Comparison of ENCODE assay signal across 9 cellular contexts in the genomic region with DNA sequence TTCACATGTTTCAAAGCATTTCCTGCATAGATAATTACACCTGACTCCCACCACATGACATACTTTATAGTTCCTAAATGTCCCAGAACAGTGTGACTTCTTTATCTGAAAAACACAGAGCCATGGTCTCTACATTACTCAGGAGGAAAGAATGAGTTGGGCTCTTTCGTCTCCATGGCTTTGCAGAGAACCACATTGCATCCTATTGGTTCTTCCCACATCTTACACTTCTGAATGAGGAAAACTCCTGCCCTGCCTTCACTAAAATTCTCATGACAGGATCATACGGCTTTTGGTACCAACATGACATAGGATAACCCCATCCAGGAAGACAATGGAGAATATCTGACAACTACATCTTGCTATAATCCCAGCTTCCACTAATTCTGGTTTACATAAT.
DNase-seq lines count a peak whose midpoint lies in the region; ATAC-seq and TF ChIP-seq lines count a peak whose summit lies in the region.
"Had no signal": no experiment of that assay in that cellular context is flagged by ENCODE, and none has a peak within 500 bp of the region (broad histone marks: within the 10 kb centered on the region; RNA-seq: fewer than 3 reads in every experiment).

No MANE protein-coding gene starts in this region.

- H3K9me3 ChIP-seq in Peyer's patch: no peaks in the 10 kb centered on the region

- no peaks in the 10 kb centered on the region for H3K9me3 Mint-ChIP-seq in activated CD4-positive, alpha-beta T cell treated with anti-CD3 and anti-CD28 coated beads, Interleukin-2, amount 10 ng/mL, durations not matched to agents 7 days and 5 days
- no peaks in the 10 kb centered on the region for H3K9me3 Mint-ChIP-seq in effector memory CD8-positive, alpha-beta T cell
- H3K9me3 Mint-ChIP-seq in stimulated activated naive CD8-positive, alpha-beta T cell treated with anti-CD3 and anti-CD28 coated beads, Interleukin-15, Interleukin-2, amounts not matched to agents 100 ng/mL and 50 ng/mL, for 24 hours: no peaks in the 10 kb centered on the region

- ATAC-seq in effector memory CD8-positive, alpha-beta T cell (replicated peaks): peak; percentile 12
- ATAC-seq in HG03460 (IDR thresholded peaks at IDR 0.05; ENCODE audit: unreplicated experiment): no peak

- no peak for TF ChIP-seq CTCF in Peyer's patch (IDR thresholded peaks at IDR 0.05)

- peaks cover 88% of the 10 kb centered on the region for H3K36me3 Mint-ChIP-seq in activated CD4-positive, alpha-beta T cell treated with anti-CD3 and anti-CD28 coated beads, Interleukin-2, amount 10 ng/mL, durations not matched to agents 7 days and 5 days (ENCODE audit: low read depth)
- peaks cover 89% of the 10 kb centered on the region for H3K36me3 Mint-ChIP-seq in effector memory CD8-positive, alpha-beta T cell (ENCODE audit: insufficient read depth)
- peaks cover 63% of the 10 kb centered on the region for H3K36me3 Mint-ChIP-seq in stimulated activated naive CD8-positive, alpha-beta T cell treated with anti-CD3 and anti-CD28 coated beads, Interleukin-15, Interleukin-2, amounts not matched to agents 100 ng/mL and 50 ng/mL, for 24 hours (ENCODE audit: low read depth)

- peaks cover 0 to 44% (median 22%) of the 10 kb centered on the region in 4 donors for H3K4me1 ChIP-seq in Peyer's patch

- TF ChIP-seq POLR2A in Peyer's patch (IDR thresholded peaks at IDR 0.05): no peak

- peaks cover 95% of the 10 kb centered on the region for H3K4me1 Mint-ChIP-seq in activated CD4-positive, alpha-beta T cell treated with anti-CD3 and anti-CD28 coated beads, Interleukin-2, amount 10 ng/mL, durations not matched to agents 7 days and 5 days
- H3K4me1 Mint-ChIP-seq in effector memory CD8-positive, alpha-beta T cell (ENCODE audit: low read depth in 2 of 2): peaks cover 83 to 95% of the 10 kb centered on the region in 2 donors
- peaks cover 99% of the 10 kb centered on the region for H3K4me1 Mint-ChIP-seq in stimulated activated naive CD8-positive, alpha-beta T cell treated with anti-CD3 and anti-CD28 coated beads, Interleukin-15, Interleukin-2, amounts not matched to agents 100 ng/mL and 50 ng/mL, for 24 hours (ENCODE audit: low read depth)

- peak overlapping the region; percentile 88 for H3K27ac Mint-ChIP-seq in activated CD4-positive, alpha-beta T cell treated with anti-CD3 and anti-CD28 coated beads, Interleukin-2, amount 10 ng/mL, durations not matched to agents 7 days and 5 days
- peak overlapping the region; percentile 97 for H3K27ac Mint-ChIP-seq in effector memory CD8-positive, alpha-beta T cell
- peak overlapping the region; percentile 99 for H3K27ac Mint-ChIP-seq in stimulated activated naive CD8-positive, alpha-beta T cell treated with anti-CD3 and anti-CD28 coated beads, Interleukin-15, Interleukin-2, amounts not matched to agents 100 ng/mL and 50 ng/mL, for 24 hours

- peak overlapping the region; percentile 72 for H3K4me3 Mint-ChIP-seq in activated CD4-positive, alpha-beta T cell treated with anti-CD3 and anti-CD28 coated beads, Interleukin-2, amount 10 ng/mL, durations not matched to agents 7 days and 5 days
- peak overlapping the region; percentile 96 for H3K4me3 Mint-ChIP-seq in effector memory CD8-positive, alpha-beta T cell
- peak overlapping the region; percentile 81 for H3K4me3 Mint-ChIP-seq in stimulated activated naive CD8-positive, alpha-beta T cell treated with anti-CD3 and anti-CD28 coated beads, Interleukin-15, Interleukin-2, amounts not matched to agents 100 ng/mL and 50 ng/mL, for 24 hours

- H3K27me3 ChIP-seq in Peyer's patch: no peaks in the 10 kb centered on the region

- H3K4me3 ChIP-seq in Peyer's patch: no peak overlapping the region

- POLR2A ChIA-PET in activated CD4-positive, alpha-beta T cell treated with anti-CD3 and anti-CD28 coated beads, Interleukin-2, amount 10 ng/mL, durations not matched to agents 7 days and 5 days (lab: Charles Lee): no interaction called here

- no peaks in the 10 kb centered on the region for H3K36me3 ChIP-seq in Peyer's patch

- no peak for DNase-seq in activated CD4-positive, alpha-beta T cell treated with anti-CD3 and anti-CD28 coated beads, Interleukin-2, amount 10 ng/mL, durations not matched to agents 7 days and 5 days
- DNase-seq in activated CD4-positive, alpha-beta T cell treated with anti-CD3 and anti-CD28 coated beads, Interleukin-2, amount 50 U/mL, for 1 hour: no peak
- DNase-seq in Peyer's patch (no peak), iPS-NIHi7 (ENCODE audit: extremely low spot score) (no peak), NCI-H1694 treated with DMSO at 0.1 percent for 48 hours (lab: John Stamatoyannopoulos, UW) (no peak)
- no peak for DNase-seq in effector memory CD8-positive, alpha-beta T cell
- DNase-seq: RPMI8226 had no signal

- no peaks in the 10 kb centered on the region for H3K27me3 Mint-ChIP-seq in activated CD4-positive, alpha-beta T cell treated with anti-CD3 and anti-CD28 coated beads, Interleukin-2, amount 10 ng/mL, durations not matched to agents 7 days and 5 days
- no peaks in the 10 kb centered on the region for H3K27me3 Mint-ChIP-seq in effector memory CD8-positive, alpha-beta T cell
- H3K27me3 Mint-ChIP-seq in stimulated activated naive CD8-positive, alpha-beta T cell treated with anti-CD3 and anti-CD28 coated beads, Interleukin-15, Interleukin-2, amounts not matched to agents 100 ng/mL and 50 ng/mL, for 24 hours: no peaks in the 10 kb centered on the region

- CTCF ChIA-PET in activated CD4-positive, alpha-beta T cell treated with anti-CD3 and anti-CD28 coated beads, Interleukin-2, amount 10 ng/mL, durations not matched to agents 7 days and 5 days (lab: Charles Lee): interaction anchor here (0.7 to 3.4 kb wide), 8 partner anchors 9 to 132 kb away, joined by 3 to 19 read pairs (median 6); no protein-coding TSS in a partner anchor

- H3K27ac ChIP-seq in Peyer's patch: peak overlapping the region; percentile 60 to 98 (median 66)
